ENCODE assay signal across 9 cellular contexts in genomic region chr1:35886606-35887431, GRCh38. TPM values are rescaled to one million over a fixed set of nuclear protein-coding genes. Genes with fewer than 3 reads are reported as not detected.
DNase-seq lines count a peak whose midpoint lies in the region; ATAC-seq and TF ChIP-seq lines count a peak whose summit lies in the region.
"Had no signal": no experiment of that assay in that cellular context is flagged by ENCODE, and none has a peak within 500 bp of the region (broad histone marks: within the 10 kb centered on the region; RNA-seq: fewer than 3 reads in every experiment).

No MANE protein-coding gene starts in this region.

- H3K9ac ChIP-seq in ES-I3 (ENCODE audit: low read depth, low read length) (peak overlapping the region; percentile 25; the same call in 1 of the 2 replicates), HUES6 (ENCODE audit: low read length) (peak overlapping the region; percentile 83)

- ATAC-seq in natural killer cell = no peak
- no peak for ATAC-seq in GM18858 (IDR thresholded peaks at IDR 0.05; ENCODE audit: unreplicated experiment)
- ATAC-seq in HG02798 (IDR thresholded peaks at IDR 0.05; ENCODE audit: poor library complexity, unreplicated experiment) = no peak

- H3K36me3 Mint-ChIP-seq in activated T-helper 2 cell treated with anti-CD3 and anti-CD28 coated beads, Interferon-gamma antibody, Interleukin-2, Interleukin-4, amounts not matched to agents 10 μg/mL and 5 μg/mL and 100 μg/mL, durations not matched to agents 14 hours and 24 hours and 36 hours (ENCODE audit: low read depth) = peaks cover 15% of the 10 kb centered on the region
- H3K36me3 Mint-ChIP-seq in mesothelial cell of epicardium (peaks cover 11% of the 10 kb centered on the region), natural killer cell (peaks cover 13% of the 10 kb centered on the region)

- peak overlapping the region; percentile 85; the same call in 1 of the 2 replicates for H3K27ac ChIP-seq in HUES6 (ENCODE audit: low read depth, low read length)

- peak overlapping the region; percentile 10 for H3K27ac Mint-ChIP-seq in activated T-helper 2 cell treated with anti-CD3 and anti-CD28 coated beads, Interferon-gamma antibody, Interleukin-2, Interleukin-4, amounts not matched to agents 10 μg/mL and 5 μg/mL and 100 μg/mL, durations not matched to agents 14 hours and 24 hours and 36 hours
- H3K27ac Mint-ChIP-seq in mesothelial cell of epicardium (peak overlapping the region; percentile 91), natural killer cell (peak overlapping the region in 1 of 2 donors; percentile 60)
- H3K27ac Mint-ChIP-seq: T-helper 1 cell treated with Interleukin-12 subunit alpha and Interleukin-12 subunit beta and Interleukin-4 antibody, amounts not matched to agents 30 μg/mL and 1 μg/mL, for 36 hours had no signal

- H3K36me3 ChIP-seq in ES-I3 (ENCODE audit: insufficient read depth, low read length) = peaks cover 14% of the 10 kb centered on the region
- peaks cover 28% of the 10 kb centered on the region for H3K36me3 ChIP-seq in HUES6 (ENCODE audit: control insufficient read depth, insufficient read depth, low read length)

- no peak overlapping the region for H3K4me3 Mint-ChIP-seq in activated T-helper 2 cell treated with anti-CD3 and anti-CD28 coated beads, Interferon-gamma antibody, Interleukin-2, Interleukin-4, amounts not matched to agents 10 μg/mL and 5 μg/mL and 100 μg/mL, durations not matched to agents 14 hours and 24 hours and 36 hours (ENCODE audit: low read depth)
- H3K4me3 Mint-ChIP-seq in mesothelial cell of epicardium (peak overlapping the region; percentile 44), natural killer cell (no peak overlapping the region)
- H3K4me3 Mint-ChIP-seq: T-helper 1 cell treated with Interleukin-12 subunit alpha and Interleukin-12 subunit beta and Interleukin-4 antibody, amounts not matched to agents 30 μg/mL and 1 μg/mL, for 36 hours had no signal

- H3K27me3 Mint-ChIP-seq in activated T-helper 2 cell treated with anti-CD3 and anti-CD28 coated beads, Interferon-gamma antibody, Interleukin-2, Interleukin-4, amounts not matched to agents 10 μg/mL and 5 μg/mL and 100 μg/mL, durations not matched to agents 14 hours and 24 hours and 36 hours (ENCODE audit: low read depth) = no peaks in the 10 kb centered on the region
- H3K27me3 Mint-ChIP-seq in mesothelial cell of epicardium (ENCODE audit: low read depth) (no peaks in the 10 kb centered on the region), natural killer cell (ENCODE audit: low read depth in 2 of 2) (no peaks in the 10 kb centered on the region)

- H3K27me3 ChIP-seq in HUES6 (ENCODE audit: control insufficient read depth, insufficient read depth, low read length) = no peaks in the 10 kb centered on the region

- H3K9me3 ChIP-seq in ES-I3 (ENCODE audit: control insufficient read depth, insufficient read depth, low read length) = no peaks in the 10 kb centered on the region
- H3K9me3 ChIP-seq in HUES6 (ENCODE audit: control insufficient read depth, insufficient read depth, low read depth, low read length) = no peaks in the 10 kb centered on the region

- no peak for TF ChIP-seq CTCF in mesothelial cell of epicardium (IDR thresholded peaks at IDR 0.05; ENCODE audit: unreplicated experiment)
- no peak for TF ChIP-seq CTCF in natural killer cell (IDR thresholded peaks at IDR 0.05)

- peaks cover 36% of the 10 kb centered on the region for H3K4me1 Mint-ChIP-seq in activated T-helper 2 cell treated with anti-CD3 and anti-CD28 coated beads, Interferon-gamma antibody, Interleukin-2, Interleukin-4, amounts not matched to agents 10 μg/mL and 5 μg/mL and 100 μg/mL, durations not matched to agents 14 hours and 24 hours and 36 hours (ENCODE audit: low read depth)
- H3K4me1 Mint-ChIP-seq in mesothelial cell of epicardium (peaks cover 41% of the 10 kb centered on the region), natural killer cell (peaks cover 33 to 44% of the 10 kb centered on the region in 2 donors)

- peak overlapping the region; percentile 98 for H3K4me3 ChIP-seq in HUES6 (ENCODE audit: low read depth, low read length)

- intact Hi-C loops in activated T-helper 2 cell treated with anti-CD3 and anti-CD28 coated beads, Interferon-gamma antibody, Interleukin-2, Interleukin-4, amounts not matched to agents 10 μg/mL and 5 μg/mL and 100 μg/mL, durations not matched to agents 14 hours and 24 hours and 36 hours (cut with micrococcal nuclease) = no loop called here
- intact Hi-C loops in natural killer cell (cut with micrococcal nuclease) = no loop called here

- peaks cover 32% of the 10 kb centered on the region for H3K4me1 ChIP-seq in ES-I3 (ENCODE audit: insufficient read depth, low read length)
- H3K4me1 ChIP-seq in HUES6 (ENCODE audit: control insufficient read depth, insufficient read depth, low read length) = peaks cover 41% of the 10 kb centered on the region

- no peaks in the 10 kb centered on the region for H3K9me3 Mint-ChIP-seq in activated T-helper 2 cell treated with anti-CD3 and anti-CD28 coated beads, Interferon-gamma antibody, Interleukin-2, Interleukin-4, amounts not matched to agents 10 μg/mL and 5 μg/mL and 100 μg/mL, durations not matched to agents 14 hours and 24 hours and 36 hours
- H3K9me3 Mint-ChIP-seq in mesothelial cell of epicardium = no peaks in the 10 kb centered on the region
- no peaks in the 10 kb centered on the region for H3K9me3 Mint-ChIP-seq in natural killer cell
- H3K9me3 Mint-ChIP-seq: T-helper 1 cell treated with Interleukin-12 subunit alpha and Interleukin-12 subunit beta and Interleukin-4 antibody, amounts not matched to agents 30 μg/mL and 1 μg/mL, for 36 hours had no signal

- DNase-seq in activated T-helper 2 cell treated with anti-CD3 and anti-CD28 coated beads, Interferon-gamma antibody, Interleukin-2, Interleukin-4, amounts not matched to agents 10 μg/mL and 5 μg/mL and 100 μg/mL, durations not matched to agents 14 hours and 24 hours and 36 hours (ENCODE audit: low spot score) = no peak
- DNase-seq in mesothelial cell of epicardium (ENCODE audit: low spot score in 2 of 2, unreplicated experiment in 2 of 2) (no peak), natural killer cell (no peak), putamen (ENCODE audit: low spot score) (no peak)

RNA-seq across cellular contexts. Expression of gene AGO1, which starts 3.8 kb away (rescaled TPM):
- total RNA-seq in activated T-helper 2 cell treated with anti-CD3 and anti-CD28 coated beads, Interferon-gamma antibody, Interleukin-2, Interleukin-4, amounts not matched to agents 10 μg/mL and 5 μg/mL and 100 μg/mL, durations not matched to agents 14 hours and 24 hours and 36 hours = 36.9 and 38.6 TPM in 2 replicates
- total RNA-seq in mesothelial cell of epicardium (50.7 to 53.6 TPM (median 52.5 TPM) in 3 replicates), natural killer cell (10 to 100 TPM; 30.1 to 34.5 (median 34.3) TPM)

RNA-seq across cellular contexts. Expression of gene AGO3, which starts 44.1 kb away (rescaled TPM):
- 21.2 and 26.7 TPM in 2 replicates for total RNA-seq in activated T-helper 2 cell treated with anti-CD3 and anti-CD28 coated beads, Interferon-gamma antibody, Interleukin-2, Interleukin-4, amounts not matched to agents 10 μg/mL and 5 μg/mL and 100 μg/mL, durations not matched to agents 14 hours and 24 hours and 36 hours
- 48.3 to 52.2 TPM (median 51.7 TPM) in 3 replicates for total RNA-seq in mesothelial cell of epicardium
- total RNA-seq in natural killer cell = 10 to 100 TPM; 36.5 to 49.6 (median 49.0) TPM
